In the genomic region with DNA sequence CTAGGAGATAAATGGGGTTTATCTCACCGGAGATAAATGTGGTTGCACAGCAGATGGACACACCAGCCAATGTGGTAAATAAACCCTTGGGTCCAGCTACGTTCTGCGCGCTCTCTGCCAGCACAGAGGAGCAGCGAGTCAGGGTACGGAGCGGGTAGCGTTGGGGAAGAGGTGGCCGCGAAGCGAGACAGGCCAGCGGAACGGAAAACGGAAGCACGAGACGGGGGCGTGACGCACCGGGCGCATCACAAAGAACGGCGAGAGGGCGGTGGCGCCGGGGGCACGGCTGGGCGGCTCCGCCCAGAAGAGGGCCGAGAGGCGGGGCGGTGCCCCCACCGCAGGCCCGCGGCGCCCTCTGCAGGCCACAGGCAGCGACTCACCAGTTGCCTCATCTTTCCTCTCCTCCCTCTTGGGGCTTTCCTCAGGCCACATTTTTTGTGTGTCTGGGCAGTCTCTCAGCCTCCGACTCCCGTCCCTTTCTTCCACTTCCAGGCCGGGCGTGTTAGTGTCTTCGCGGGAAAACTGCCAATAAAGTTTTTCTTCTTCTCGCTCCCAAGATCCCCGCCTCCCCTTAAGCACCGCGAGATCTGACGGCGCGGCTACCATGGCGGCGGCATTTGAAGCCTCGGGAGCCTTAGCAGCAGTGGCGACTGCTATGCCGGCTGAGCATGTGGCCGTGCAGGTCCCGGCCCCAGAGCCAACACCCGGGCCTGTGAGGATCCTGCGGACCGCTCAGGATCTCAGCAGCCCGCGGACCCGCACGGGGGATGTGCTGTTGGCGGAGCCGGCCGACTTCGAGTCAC, we compare ENCODE assay signal across 1 cellular context.
TF ChIP-seq lines count a peak whose summit lies in the region.

A gene with protein sequence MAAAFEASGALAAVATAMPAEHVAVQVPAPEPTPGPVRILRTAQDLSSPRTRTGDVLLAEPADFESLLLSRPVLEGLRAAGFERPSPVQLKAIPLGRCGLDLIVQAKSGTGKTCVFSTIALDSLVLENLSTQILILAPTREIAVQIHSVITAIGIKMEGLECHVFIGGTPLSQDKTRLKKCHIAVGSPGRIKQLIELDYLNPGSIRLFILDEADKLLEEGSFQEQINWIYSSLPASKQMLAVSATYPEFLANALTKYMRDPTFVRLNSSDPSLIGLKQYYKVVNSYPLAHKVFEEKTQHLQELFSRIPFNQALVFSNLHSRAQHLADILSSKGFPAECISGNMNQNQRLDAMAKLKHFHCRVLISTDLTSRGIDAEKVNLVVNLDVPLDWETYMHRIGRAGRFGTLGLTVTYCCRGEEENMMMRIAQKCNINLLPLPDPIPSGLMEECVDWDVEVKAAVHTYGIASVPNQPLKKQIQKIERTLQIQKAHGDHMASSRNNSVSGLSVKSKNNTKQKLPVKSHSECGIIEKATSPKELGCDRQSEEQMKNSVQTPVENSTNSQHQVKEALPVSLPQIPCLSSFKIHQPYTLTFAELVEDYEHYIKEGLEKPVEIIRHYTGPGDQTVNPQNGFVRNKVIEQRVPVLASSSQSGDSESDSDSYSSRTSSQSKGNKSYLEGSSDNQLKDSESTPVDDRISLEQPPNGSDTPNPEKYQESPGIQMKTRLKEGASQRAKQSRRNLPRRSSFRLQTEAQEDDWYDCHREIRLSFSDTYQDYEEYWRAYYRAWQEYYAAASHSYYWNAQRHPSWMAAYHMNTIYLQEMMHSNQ (plus strand): TSS at position 581 of the 803 bp plus-strand sequence. CDS start 24 bp downstream, at position 605.

TF ChIP-seq in HepG2, 621 proteins besides CTCF, POLR2A, EP300 and RAD21 (continued from another document and continues in another):
- peak; percentile 57; the same call in 1 of the 2 replicates for TF ChIP-seq AHDC1 (CRISPR knock-in tag; IDR thresholded peaks at IDR 0.05; ENCODE audit: borderline replicate concordance)
- peak; percentile 16; the same call in 1 of the 2 replicates for TF ChIP-seq CEBPB (IDR thresholded peaks at IDR 0.05; ENCODE audit: borderline replicate concordance, low read depth, low read length)
- TF ChIP-seq KAT7 (CRISPR knock-in tag; IDR thresholded peaks at IDR 0.05; ENCODE audit: borderline replicate concordance), result peak; percentile 65; the same call in 1 of the 2 replicates
- TF ChIP-seq NRL (CRISPR knock-in tag; IDR thresholded peaks at IDR 0.05; ENCODE audit: borderline replicate concordance), result peak; percentile 62; the same call in 1 of the 2 replicates
- TF ChIP-seq, protein P1, sequence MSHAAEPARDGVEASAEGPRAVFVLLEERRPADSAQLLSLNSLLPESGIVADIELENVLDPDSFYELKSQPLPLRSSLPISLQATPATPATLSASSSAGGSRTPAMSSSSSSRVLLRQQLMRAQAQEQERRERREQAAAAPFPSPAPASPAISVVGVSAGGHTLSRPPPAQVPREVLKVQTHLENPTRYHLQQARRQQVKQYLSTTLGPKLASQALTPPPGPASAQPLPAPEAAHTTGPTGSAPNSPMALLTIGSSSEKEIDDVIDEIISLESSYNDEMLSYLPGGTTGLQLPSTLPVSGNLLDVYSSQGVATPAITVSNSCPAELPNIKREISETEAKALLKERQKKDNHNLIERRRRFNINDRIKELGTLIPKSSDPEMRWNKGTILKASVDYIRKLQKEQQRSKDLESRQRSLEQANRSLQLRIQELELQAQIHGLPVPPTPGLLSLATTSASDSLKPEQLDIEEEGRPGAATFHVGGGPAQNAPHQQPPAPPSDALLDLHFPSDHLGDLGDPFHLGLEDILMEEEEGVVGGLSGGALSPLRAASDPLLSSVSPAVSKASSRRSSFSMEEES (CRISPR knock-in tag; IDR thresholded peaks at IDR 0.05), result peak; percentile 8
- peak; percentile 95 for TF ChIP-seq KDM2A (CRISPR knock-in tag; IDR thresholded peaks at IDR 0.05; ENCODE audit: borderline replicate concordance, low read depth)
- TF ChIP-seq ZNF253 (CRISPR knock-in tag; IDR thresholded peaks at IDR 0.05; ENCODE audit: borderline replicate concordance), result peak; percentile 15
- TF ChIP-seq, protein P2, sequence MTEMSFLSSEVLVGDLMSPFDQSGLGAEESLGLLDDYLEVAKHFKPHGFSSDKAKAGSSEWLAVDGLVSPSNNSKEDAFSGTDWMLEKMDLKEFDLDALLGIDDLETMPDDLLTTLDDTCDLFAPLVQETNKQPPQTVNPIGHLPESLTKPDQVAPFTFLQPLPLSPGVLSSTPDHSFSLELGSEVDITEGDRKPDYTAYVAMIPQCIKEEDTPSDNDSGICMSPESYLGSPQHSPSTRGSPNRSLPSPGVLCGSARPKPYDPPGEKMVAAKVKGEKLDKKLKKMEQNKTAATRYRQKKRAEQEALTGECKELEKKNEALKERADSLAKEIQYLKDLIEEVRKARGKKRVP (CRISPR knock-in tag; IDR thresholded peaks at IDR 0.05), result peak in 1 of 2 experiments; percentile 76; a peak in 1 of 4 replicates
- TF ChIP-seq, protein P3, sequence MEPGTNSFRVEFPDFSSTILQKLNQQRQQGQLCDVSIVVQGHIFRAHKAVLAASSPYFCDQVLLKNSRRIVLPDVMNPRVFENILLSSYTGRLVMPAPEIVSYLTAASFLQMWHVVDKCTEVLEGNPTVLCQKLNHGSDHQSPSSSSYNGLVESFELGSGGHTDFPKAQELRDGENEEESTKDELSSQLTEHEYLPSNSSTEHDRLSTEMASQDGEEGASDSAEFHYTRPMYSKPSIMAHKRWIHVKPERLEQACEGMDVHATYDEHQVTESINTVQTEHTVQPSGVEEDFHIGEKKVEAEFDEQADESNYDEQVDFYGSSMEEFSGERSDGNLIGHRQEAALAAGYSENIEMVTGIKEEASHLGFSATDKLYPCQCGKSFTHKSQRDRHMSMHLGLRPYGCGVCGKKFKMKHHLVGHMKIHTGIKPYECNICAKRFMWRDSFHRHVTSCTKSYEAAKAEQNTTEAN (CRISPR knock-in tag; conservative IDR thresholded peaks at IDR 0.05), result 0 out of 2 replicates have a peak, but pooled peaks have one; percentile 63
- 0 out of 2 replicates have a peak, but pooled peaks have one; percentile 49 for TF ChIP-seq FLYWCH1 (CRISPR knock-in tag; IDR thresholded peaks at IDR 0.05)
- TF ChIP-seq ZNF7 (CRISPR knock-in tag; IDR thresholded peaks at IDR 0.05), result peak; percentile 35; the same call in 1 of the 2 replicates
- TF ChIP-seq PRDM10 (CRISPR knock-in tag; IDR thresholded peaks at IDR 0.05; ENCODE audit: low read depth), result peak; percentile 56; the same call in 1 of the 2 replicates
- TF ChIP-seq, protein P4, sequence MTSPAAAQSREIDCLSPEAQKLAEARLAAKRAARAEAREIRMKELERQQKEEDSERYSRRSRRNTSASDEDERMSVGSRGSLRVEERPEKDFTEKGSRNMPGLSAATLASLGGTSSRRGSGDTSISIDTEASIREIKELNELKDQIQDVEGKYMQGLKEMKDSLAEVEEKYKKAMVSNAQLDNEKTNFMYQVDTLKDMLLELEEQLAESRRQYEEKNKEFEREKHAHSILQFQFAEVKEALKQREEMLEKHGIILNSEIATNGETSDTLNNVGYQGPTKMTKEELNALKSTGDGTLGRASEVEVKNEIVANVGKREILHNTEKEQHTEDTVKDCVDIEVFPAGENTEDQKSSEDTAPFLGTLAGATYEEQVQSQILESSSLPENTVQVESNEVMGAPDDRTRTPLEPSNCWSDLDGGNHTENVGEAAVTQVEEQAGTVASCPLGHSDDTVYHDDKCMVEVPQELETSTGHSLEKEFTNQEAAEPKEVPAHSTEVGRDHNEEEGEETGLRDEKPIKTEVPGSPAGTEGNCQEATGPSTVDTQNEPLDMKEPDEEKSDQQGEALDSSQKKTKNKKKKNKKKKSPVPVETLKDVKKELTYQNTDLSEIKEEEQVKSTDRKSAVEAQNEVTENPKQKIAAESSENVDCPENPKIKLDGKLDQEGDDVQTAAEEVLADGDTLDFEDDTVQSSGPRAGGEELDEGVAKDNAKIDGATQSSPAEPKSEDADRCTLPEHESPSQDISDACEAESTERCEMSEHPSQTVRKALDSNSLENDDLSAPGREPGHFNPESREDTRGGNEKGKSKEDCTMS (CRISPR knock-in tag; conservative IDR thresholded peaks at IDR 0.05), result no peak
- 0 out of 2 replicates have a peak, but pooled peaks have one; percentile 60 for TF ChIP-seq ZNF724P (CRISPR knock-in tag; IDR thresholded peaks at IDR 0.05; ENCODE audit: borderline replicate concordance)
- TF ChIP-seq ZNF263 (CRISPR knock-in tag; IDR thresholded peaks at IDR 0.05), result no peak
- no peak for TF ChIP-seq ZNF616 (CRISPR knock-in tag; IDR thresholded peaks at IDR 0.05; ENCODE audit: low read depth)
- TF ChIP-seq NR2F6 (IDR thresholded peaks at IDR 0.05), result no peak
- peak; percentile 17; the same call in 1 of the 2 replicates for TF ChIP-seq NR2F6 (CRISPR knock-in tag; IDR thresholded peaks at IDR 0.05)
- TF ChIP-seq, protein P5, sequence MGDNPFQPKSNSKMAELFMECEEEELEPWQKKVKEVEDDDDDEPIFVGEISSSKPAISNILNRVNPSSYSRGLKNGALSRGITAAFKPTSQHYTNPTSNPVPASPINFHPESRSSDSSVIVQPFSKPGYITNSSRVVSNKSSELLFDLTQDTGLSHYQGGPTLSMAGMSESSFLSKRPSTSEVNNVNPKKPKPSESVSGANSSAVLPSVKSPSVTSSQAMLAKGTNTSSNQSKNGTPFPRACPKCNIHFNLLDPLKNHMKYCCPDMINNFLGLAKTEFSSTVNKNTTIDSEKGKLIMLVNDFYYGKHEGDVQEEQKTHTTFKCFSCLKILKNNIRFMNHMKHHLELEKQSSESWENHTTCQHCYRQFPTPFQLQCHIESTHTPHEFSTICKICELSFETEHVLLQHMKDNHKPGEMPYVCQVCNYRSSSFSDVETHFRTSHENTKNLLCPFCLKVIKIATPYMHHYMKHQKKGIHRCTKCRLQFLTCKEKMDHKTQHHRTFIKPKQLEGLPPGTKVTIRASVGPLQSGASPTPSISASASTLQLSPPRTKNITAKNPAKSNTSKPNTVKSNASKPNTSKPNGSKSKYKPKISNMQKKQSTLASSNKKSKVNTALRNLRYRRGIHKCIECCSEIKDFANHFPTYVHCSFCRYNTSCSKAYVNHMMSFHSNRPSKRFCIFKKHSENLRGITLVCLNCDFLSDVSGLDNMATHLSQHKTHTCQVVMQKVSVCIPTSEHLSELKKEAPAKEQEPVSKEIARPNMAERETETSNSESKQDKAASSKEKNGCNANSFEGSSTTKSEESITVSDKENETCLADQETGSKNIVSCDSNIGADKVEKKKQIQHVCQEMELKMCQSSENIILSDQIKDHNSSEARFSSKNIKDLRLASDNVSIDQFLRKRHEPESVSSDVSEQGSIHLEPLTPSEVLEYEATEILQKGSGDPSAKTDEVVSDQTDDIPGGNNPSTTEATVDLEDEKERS (CRISPR knock-in tag; IDR thresholded peaks at IDR 0.05), result peak; percentile 64; the same call in 1 of the 2 replicates
- no peak for TF ChIP-seq ZNF704 (CRISPR knock-in tag; IDR thresholded peaks at IDR 0.05; ENCODE audit: borderline replicate concordance)
- no peak for TF ChIP-seq ZNF496 (CRISPR knock-in tag; IDR thresholded peaks at IDR 0.05; ENCODE audit: insufficient replicate concordance)
